19 cellular contexts compared by ENCODE assay signal in genomic region chr13:33352023-33352422, GRCh38.
DNase-seq lines count a peak whose midpoint lies in the region; ATAC-seq and TF ChIP-seq lines count a peak whose summit lies in the region.
"Had no signal": no experiment of that assay in that cellular context is flagged by ENCODE, and none has a peak within 500 bp of the region (broad histone marks: within the 10 kb centered on the region; RNA-seq: fewer than 3 reads in every experiment).

No MANE protein-coding gene starts in this region.

- intact Hi-C loops in heart right ventricle (cut with DNase I), result loop anchor here in 5 of 10 donors (5.0 to 10.0 kb wide), 6 partner anchors 65 to 585 kb away; partner anchors contain the start of gene STARD13 (in 2 of the 5)
- intact Hi-C loops in heart left ventricle (cut with DNase I), result loop anchor here in 5 of 10 donors (5.0 to 10.0 kb wide), 3 partner anchors 133 to 190 kb away; no protein-coding TSS in a partner anchor
- intact Hi-C loops in esophagus squamous epithelium (cut with DNase I), result no loop called here
- intact Hi-C loops in transverse colon (cut with DNase I; ENCODE audit: low total_unique reads), result no loop called here

- no peak for ATAC-seq in heart right ventricle
- ATAC-seq in heart left ventricle, result no peak
- no peak for ATAC-seq in HG03139 (IDR thresholded peaks at IDR 0.05; ENCODE audit: unreplicated experiment)
- ATAC-seq: K562; stimulated activated naive CD8-positive, alpha-beta T cell treated with anti-CD3 and anti-CD28 coated beads, Interleukin-15, amount 100 ng/mL, for 72 hours had no signal

- in situ Hi-C loops in transverse colon (cut with MboI; ENCODE audit: low pct_ligation_motif_present in 1 of 4, low pct_unique_long_range_greater_than_20kb in 1 of 4, low sequenced_read_pairs in 3 of 4), result no loop called here

- H3K27me3 ChIP-seq in heart right ventricle, result peaks cover 0 to 11% (median 0%) of the 10 kb centered on the region in 7 donors
- no peaks in the 10 kb centered on the region for H3K27me3 ChIP-seq in heart left ventricle
- peaks cover 0 to 24% (median 0%) of the 10 kb centered on the region in 4 donors for H3K27me3 ChIP-seq in esophagus squamous epithelium
- H3K27me3 ChIP-seq in transverse colon, result no peaks in the 10 kb centered on the region
- H3K27me3 ChIP-seq: dorsolateral prefrontal cortex, ovary had no signal

- H3K4me3 ChIP-seq in heart right ventricle (no peak overlapping the region), heart left ventricle (no peak overlapping the region), esophagus squamous epithelium (no peak overlapping the region), transverse colon (no peak overlapping the region)
- H3K4me3 ChIP-seq: K562, ovary had no signal

- no peaks in the 10 kb centered on the region for H3K9me3 ChIP-seq in heart right ventricle
- H3K9me3 ChIP-seq in heart left ventricle, result no peaks in the 10 kb centered on the region
- H3K9me3 ChIP-seq in esophagus squamous epithelium, result no peaks in the 10 kb centered on the region
- no peaks in the 10 kb centered on the region for H3K9me3 ChIP-seq in transverse colon
- H3K9me3 ChIP-seq: ovary had no signal

- WGBS in heart right ventricle, 2 donors, result 70 to 71% methylated on average over 5 of the region's 5 CpGs
- WGBS in heart left ventricle, 4 donors, result 68 to 81% (median 76%) methylated on average over 5 of the region's 5 CpGs
- 75 to 80% methylated on average over 5 of the region's 5 CpGs for WGBS in esophagus squamous epithelium, 2 donors
- 47 to 56% methylated on average over 5 of the region's 5 CpGs for WGBS in transverse colon (ENCODE audit: low coverage in 1 of 2), 2 donors

- no peak for TF ChIP-seq EP300 in transverse colon (IDR thresholded peaks at IDR 0.05; ENCODE audit: low read depth)

- H3K36me3 ChIP-seq in heart right ventricle, result no peaks in the 10 kb centered on the region
- no peaks in the 10 kb centered on the region for H3K36me3 ChIP-seq in heart left ventricle
- no peaks in the 10 kb centered on the region for H3K36me3 ChIP-seq in esophagus squamous epithelium
- no peaks in the 10 kb centered on the region for H3K36me3 ChIP-seq in transverse colon
- H3K36me3 ChIP-seq: ovary had no signal

- H3K4me1 ChIP-seq in heart right ventricle, result peaks cover 0 to 74% (median 37%) of the 10 kb centered on the region in 9 donors
- H3K4me1 ChIP-seq in heart left ventricle, result peaks cover 0 to 76% (median 23%) of the 10 kb centered on the region in 12 donors
- peaks cover 3 to 24% (median 6%) of the 10 kb centered on the region in 3 donors for H3K4me1 ChIP-seq in esophagus squamous epithelium
- H3K4me1 ChIP-seq in transverse colon, result peaks cover 0 to 28% (median 20%) of the 10 kb centered on the region in 4 donors

- TF ChIP-seq CTCF in heart right ventricle (IDR thresholded peaks at IDR 0.05), result no peak
- TF ChIP-seq CTCF in heart left ventricle (IDR thresholded peaks at IDR 0.05), result no peak
- no peak for TF ChIP-seq CTCF in esophagus squamous epithelium (IDR thresholded peaks at IDR 0.05)
- TF ChIP-seq CTCF in transverse colon (IDR thresholded peaks at IDR 0.05), result no peak

- no peak for DNase-seq in heart right ventricle
- no peak for DNase-seq in heart left ventricle
- DNase-seq in NCI-H2171 treated with DMSO at 0.1 percent for 48 hours (lab: John Stamatoyannopoulos, UW), result peak; percentile 26
- no peak for DNase-seq in esophagus squamous epithelium (lab: John Stamatoyannopoulos, UW)
- DNase-seq in transverse colon, result no peak
- DNase-seq in EL, result no peak
- DNase-seq in HUDEP-2 (lab: John Stamatoyannopoulos, UW; ENCODE audit: unreplicated experiment in 76 of 76), result no peak
- DNase-seq: activated CD4-positive, alpha-beta T cell treated with anti-CD3 and anti-CD28 coated beads for 4 hours; DMS153; left cardiac atrium; NCI-H187; ovary; SHP77 treated with DMSO at 0.1 percent for 48 hours; stimulated activated CD4-positive, alpha-beta T cell treated with anti-CD3 and anti-CD28 coated beads, Interleukin-12 subunit alpha, Interleukin-12 subunit beta, amount 100 ng/mL, for 4 hours; stimulated activated naive CD8-positive, alpha-beta T cell treated with anti-CD3 and anti-CD28 coated beads, Interleukin-15, amount 100 ng/mL, for 72 hours; T-helper 9 cell had no signal

- H3K27ac ChIP-seq in heart right ventricle (peak overlapping the region in 8 of 10 donors; percentile 2 to 96 (median 76)), heart left ventricle (peak overlapping the region in 6 of 12 donors; percentile 35 to 95 (median 77)), esophagus squamous epithelium (peak overlapping the region in 3 of 4 donors; percentile 15 to 75 (median 62)), transverse colon (peak overlapping the region; percentile 40 to 87 (median 62))
- H3K27ac ChIP-seq: ovary had no signal

- TF ChIP-seq POLR2A in heart left ventricle (IDR thresholded peaks at IDR 0.05) (no peak), esophagus squamous epithelium (IDR thresholded peaks at IDR 0.05) (no peak), transverse colon (IDR thresholded peaks at IDR 0.05) (no peak)
